In the genomic region with DNA sequence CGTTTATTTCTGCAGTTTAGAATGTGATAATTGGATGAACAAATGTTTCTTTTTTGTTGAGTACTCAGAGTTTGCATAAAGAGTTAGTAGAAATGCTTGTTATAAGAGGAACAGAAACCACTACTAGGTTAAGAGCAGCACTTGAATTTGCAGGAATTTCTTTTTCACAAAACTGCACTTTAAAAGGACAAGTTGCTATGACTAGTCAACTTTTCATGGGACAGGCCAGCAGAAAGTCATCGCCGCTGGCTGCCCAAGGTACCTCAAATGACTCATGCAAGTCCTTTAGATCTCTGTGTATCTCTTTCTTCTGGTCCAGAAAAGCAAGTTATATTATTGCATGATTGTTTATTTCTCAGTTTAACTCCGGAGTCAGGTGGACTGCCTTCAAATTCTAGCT, we compare ENCODE assay signal across 12 cellular contexts.
A peak's percentile ranks its signal among the peaks of the same experiment; 100 is the strongest.
DNase-seq lines count a peak whose midpoint lies in the region; ATAC-seq lines count a peak whose summit lies in the region.
"Had no signal": no experiment of that assay in that cellular context is flagged by ENCODE, and none has a peak within 500 bp of the region (broad histone marks: within the 10 kb centered on the region; RNA-seq: fewer than 3 reads in every experiment).

No MANE protein-coding gene starts in this region.

- DNase-seq in GM03348 (ENCODE audit: low spot score) (peak; percentile 12), cerebellum (ENCODE audit: low spot score) (no peak), NCI-H748 (lab: John Stamatoyannopoulos, UW; ENCODE audit: unreplicated experiment) (no peak)
- DNase-seq in activated naive CD4-positive, alpha-beta T cell treated with anti-CD3 and anti-CD28 coated beads, Interleukin-2, amount 50 U/mL, for 16 hours, result no peak
- DNase-seq in activated effector memory CD4-positive, alpha-beta T cell treated with anti-CD3 and anti-CD28 coated beads, Interleukin-2, amount 50 U/mL, for 16 hours, result no peak
- DNase-seq: anterior cingulate cortex, C1 segment of cervical spinal cord, NCI-H1105 treated with DMSO at 0.1 percent for 48 hours, SHP77 had no signal

- peak; percentile 82 for ATAC-seq in GM21390 (IDR thresholded peaks at IDR 0.05; ENCODE audit: unreplicated experiment)
- peak; percentile 77 for ATAC-seq in HG03442 (IDR thresholded peaks at IDR 0.05; ENCODE audit: unreplicated experiment)
- peak; percentile 65 for ATAC-seq in esophagus mucosa
